15 cellular contexts compared by ENCODE assay signal in genomic region chr5:60417500-60418181, GRCh38.
DNase-seq lines count a peak whose midpoint lies in the region; TF ChIP-seq lines count a peak whose summit lies in the region.
"Had no signal": no experiment of that assay in that cellular context is flagged by ENCODE, and none has a peak within 500 bp of the region (broad histone marks: within the 10 kb centered on the region; RNA-seq: fewer than 3 reads in every experiment).

No MANE protein-coding gene starts in this region.

- H3K36me3 ChIP-seq in PC-9 (ENCODE audit: low read depth) (no peaks in the 10 kb centered on the region), rectal smooth muscle tissue (ENCODE audit: control insufficient read depth, insufficient read depth, low read length) (no peaks in the 10 kb centered on the region), prostate gland (no peaks in the 10 kb centered on the region), SK-N-SH (replicated peaks in 1 of 2; ENCODE audit: control insufficient read depth in 1 of 2, insufficient read depth in 2 of 2, low read length in 1 of 2) (no peaks in the 10 kb centered on the region)
- H3K36me3 ChIP-seq: BE2C had no signal

- no peaks in the 10 kb centered on the region for H3K79me2 ChIP-seq in PC-9 (ENCODE audit: low read depth)
- H3K79me2 ChIP-seq in SK-N-SH (ENCODE audit: insufficient read depth), result no peaks in the 10 kb centered on the region

- H4K20me1 ChIP-seq in PC-9 (ENCODE audit: insufficient read depth) (no peaks in the 10 kb centered on the region), SK-N-SH (ENCODE audit: insufficient read depth) (no peaks in the 10 kb centered on the region)

- H3K9me3 Mint-ChIP-seq in endothelial cell (ENCODE audit: unreplicated experiment), result no peaks in the 10 kb centered on the region

- WGBS in prostate gland, result 55% methylated on average over 3 of the region's 3 CpGs
- 68% methylated on average over 3 of the region's 3 CpGs for WGBS in SK-N-SH (ENCODE audit: low lambda C conversion rate)

- no TSS peak for BruUV-seq in PC-9 (replicated peaks; lab: Mats Ljungman, UMichigan)

- TF ChIP-seq EP300 in SK-N-SH (IDR thresholded peaks at IDR 0.05; ENCODE audit: borderline replicate concordance in 1 of 2, low read depth in 1 of 2, low read length in 1 of 2), result no peak

- H3K4me1 ChIP-seq in PC-9 (replicated peaks; ENCODE audit: insufficient read depth) (no peaks in the 10 kb centered on the region), rectal smooth muscle tissue (ENCODE audit: control insufficient read depth, insufficient read depth, low read length) (no peaks in the 10 kb centered on the region), prostate gland (replicated peaks) (peaks cover 3% of the 10 kb centered on the region), SK-N-SH (ENCODE audit: control insufficient read depth in 1 of 2, insufficient read depth in 2 of 2, low read depth in 1 of 2, low read length in 1 of 2) (no peaks in the 10 kb centered on the region)
- H3K4me1 ChIP-seq: A549, BE2C had no signal

- no peak overlapping the region for H3K4me3 Mint-ChIP-seq in endothelial cell (ENCODE audit: unreplicated experiment)
- H3K4me3 Mint-ChIP-seq: CD4-positive, alpha-beta memory T cell; H9 had no signal

- no peak for TF ChIP-seq POLR2A in prostate gland (IDR thresholded peaks at IDR 0.05)

- H3K27me3 ChIP-seq in PC-9 (ENCODE audit: insufficient read depth, low read depth), result no peaks in the 10 kb centered on the region
- H3K27me3 ChIP-seq in rectal smooth muscle tissue (ENCODE audit: control insufficient read depth, insufficient read depth, low read length), result no peaks in the 10 kb centered on the region
- no peaks in the 10 kb centered on the region for H3K27me3 ChIP-seq in prostate gland (replicated peaks; ENCODE audit: insufficient read depth)
- no peaks in the 10 kb centered on the region for H3K27me3 ChIP-seq in dorsolateral prefrontal cortex
- H3K27me3 ChIP-seq in SK-N-SH (ENCODE audit: insufficient read depth), result no peaks in the 10 kb centered on the region
- H3K27me3 ChIP-seq: BE2C had no signal

- H3K27me3 Mint-ChIP-seq in endothelial cell (ENCODE audit: unreplicated experiment), result no peaks in the 10 kb centered on the region

- H3K4me3 ChIP-seq in PC-9 (no peak overlapping the region), rectal smooth muscle tissue (ENCODE audit: low read length) (no peak overlapping the region), prostate gland (no peak overlapping the region), dorsolateral prefrontal cortex (no peak overlapping the region), SK-N-SH (ENCODE audit: low read depth in 2 of 2, low read length in 1 of 2) (no peak overlapping the region)
- H3K4me3 ChIP-seq: A549 had no signal

- CTCF ChIA-PET in PC-9 (lab: Charles Lee), result interaction anchor here (0.6 kb wide), 1 partner anchor 129 kb away, joined by 3 read pairs; no protein-coding TSS in a partner anchor
- CTCF ChIA-PET in SK-N-SH (lab: Yijun Ruan, JAX), result no interaction called here

- H3K27ac ChIP-seq in PC-9 (no peak overlapping the region), rectal smooth muscle tissue (ENCODE audit: low read depth, low read length) (peak overlapping the region; percentile 8), prostate gland (no peak overlapping the region), dorsolateral prefrontal cortex (no peak overlapping the region), SK-N-SH (ENCODE audit: low read depth in 2 of 2, low read length in 1 of 2) (no peak overlapping the region)
- H3K27ac ChIP-seq: A549, C4-2B had no signal

- H3K9ac ChIP-seq in rectal smooth muscle tissue (ENCODE audit: low read length) (no peak overlapping the region), SK-N-SH (no peak overlapping the region)

- no peak overlapping the region for H3K4me2 ChIP-seq in PC-9
- H3K4me2 ChIP-seq in SK-N-SH, result no peak overlapping the region
- H3K4me2 ChIP-seq: A549 had no signal

- peaks cover 4% of the 10 kb centered on the region for H3K36me3 Mint-ChIP-seq in endothelial cell (ENCODE audit: low read depth, unreplicated experiment)
- H3K36me3 Mint-ChIP-seq: CD4-positive, alpha-beta memory T cell had no signal

- intact Hi-C loops in PC-9 (cut with micrococcal nuclease; ENCODE audit: unreplicated experiment), result no loop called here
- intact Hi-C loops in prostate gland (cut with DNase I), result no loop called here
- intact Hi-C loops in dorsolateral prefrontal cortex (cut with DNase I), result no loop called here

- peaks cover 7% of the 10 kb centered on the region for H3K4me1 Mint-ChIP-seq in endothelial cell (ENCODE audit: unreplicated experiment)
- H3K4me1 Mint-ChIP-seq: CD4-positive, alpha-beta memory T cell; H9 had no signal

- no peaks in the 10 kb centered on the region for H3F3A ChIP-seq in PC-9 (ENCODE audit: insufficient read depth, low read depth)
- no peaks in the 10 kb centered on the region for H3F3A ChIP-seq in SK-N-SH (replicated peaks; ENCODE audit: insufficient read depth)

- TF ChIP-seq RAD21 in SK-N-SH (IDR thresholded peaks at IDR 0.05; ENCODE audit: low read length), result no peak

- H2AFZ ChIP-seq in PC-9 (peak overlapping the region; percentile 11; the same call in 1 of the 2 replicates), SK-N-SH (ENCODE audit: low read depth) (no peak overlapping the region)

- POLR2A ChIA-PET in PC-9 (lab: Charles Lee; ENCODE audit: unreplicated experiment), result no interaction called here
- POLR2A ChIA-PET in SK-N-SH (lab: Yijun Ruan, JAX), result no interaction called here

- DNase-seq in DMS53 treated with DMSO at 0.1 percent for 48 hours (lab: John Stamatoyannopoulos, UW; ENCODE audit: unreplicated experiment) (peak; percentile 1), PC-9 (no peak), endothelial cell (ENCODE audit: low spot score) (no peak), prostate gland (ENCODE audit: low spot score) (no peak), dorsolateral prefrontal cortex (no peak), SK-N-SH (no peak)
- DNase-seq: BE2C; CD4-positive, alpha-beta memory T cell; DND-41; GDM1; GOT3; H9 had no signal

- H3K27ac Mint-ChIP-seq in endothelial cell (ENCODE audit: unreplicated experiment), result peak overlapping the region; percentile 7
- H3K27ac Mint-ChIP-seq: CD4-positive, alpha-beta memory T cell; H9 had no signal

- TF ChIP-seq CTCF in PC-9 (conservative IDR thresholded peaks at IDR 0.05) (no peak), endothelial cell (IDR thresholded peaks at IDR 0.05; ENCODE audit: unreplicated experiment) (no peak), prostate gland (IDR thresholded peaks at IDR 0.05) (no peak), dorsolateral prefrontal cortex (IDR thresholded peaks at IDR 0.05 in 54 of 56, conservative IDR thresholded peaks at IDR 0.05 in 2 of 56; ENCODE audit: low read depth in 1 of 56, partially characterized antibody in 56 of 56) (no peak), SK-N-SH (IDR thresholded peaks at IDR 0.05) (no peak)

- H3K9me3 ChIP-seq in PC-9 (ENCODE audit: insufficient read depth, low read depth) (no peaks in the 10 kb centered on the region), prostate gland (no peaks in the 10 kb centered on the region), SK-N-SH (no peaks in the 10 kb centered on the region)
- H3K9me3 ChIP-seq: BE2C had no signal

- H3K9me2 ChIP-seq in PC-9 (ENCODE audit: insufficient read depth), result no peaks in the 10 kb centered on the region
- H3K9me2 ChIP-seq in SK-N-SH, result no peaks in the 10 kb centered on the region

TF ChIP-seq in SK-N-SH, 30 proteins besides CTCF, POLR2A, EP300 and RAD21:
- TF ChIP-seq RXRA (IDR thresholded peaks at IDR 0.05; ENCODE audit: borderline replicate concordance, low read depth), result no peak
- no peak for TF ChIP-seq MXI1 (IDR thresholded peaks at IDR 0.05; ENCODE audit: low read depth, low read length)
- no peak for TF ChIP-seq NRF1 (IDR thresholded peaks at IDR 0.05; ENCODE audit: low read depth, low read length)
- TF ChIP-seq TAF1 (IDR thresholded peaks at IDR 0.05; ENCODE audit: borderline replicate concordance, low read depth, low read length), result no peak
- no peak for TF ChIP-seq FOXM1 (IDR thresholded peaks at IDR 0.05; ENCODE audit: low read depth)
